ENCODE assay signal across 8 cellular contexts in the genomic region with DNA sequence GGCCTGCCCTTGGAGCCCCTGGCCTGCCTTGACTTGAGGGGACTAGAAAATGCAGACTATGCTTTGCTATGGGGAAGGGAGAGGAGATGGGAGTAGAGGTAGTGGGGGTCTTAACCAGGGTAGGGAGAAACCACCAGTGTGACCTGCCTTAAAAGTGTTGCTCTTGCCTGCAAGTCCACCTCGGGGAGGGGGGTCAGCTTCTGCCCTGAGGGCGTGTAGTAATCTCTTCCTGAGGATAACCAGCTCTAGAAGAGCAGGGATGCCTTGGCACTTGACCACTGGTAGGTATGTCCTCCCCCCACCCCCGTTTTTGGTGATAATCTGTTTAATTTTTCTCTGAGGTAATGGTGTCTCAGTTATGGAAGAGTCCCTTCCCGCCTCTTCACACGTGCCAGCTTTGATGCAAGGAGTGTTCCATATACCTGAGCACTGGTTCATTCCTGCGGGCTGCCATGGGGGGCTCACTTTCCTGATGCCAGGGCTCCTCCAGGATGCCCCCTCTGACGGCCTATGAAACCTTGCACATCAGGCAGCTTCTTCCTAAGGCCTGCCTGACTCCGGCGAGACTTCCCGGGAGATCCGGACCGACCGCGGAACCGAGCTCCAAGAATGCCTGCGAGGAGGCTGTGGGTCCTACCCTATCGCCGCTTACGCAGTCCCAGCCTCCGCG. TPM values are rescaled to one million over a fixed set of nuclear protein-coding genes. Genes with fewer than 3 reads are reported as not detected.
DNase-seq lines count a peak whose midpoint lies in the region; ATAC-seq, FAIRE-seq and TF ChIP-seq lines count a peak whose summit lies in the region.

No MANE protein-coding gene starts in this region.

- peak overlapping the region; percentile 41 for H4K91ac ChIP-seq in trophoblast cell (ENCODE audit: low read depth, low read length)

- H3K4me3 ChIP-seq in GM12865 (ENCODE audit: low read depth, low read length): peak overlapping the region; percentile 82
- peak overlapping the region; percentile 90 for H3K4me3 ChIP-seq in PC-3 (ENCODE audit: low read length)
- H3K4me3 ChIP-seq in endothelial cell of umbilical vein (replicated peaks in 1 of 3; ENCODE audit: insufficient read depth in 1 of 3, low read depth in 1 of 3, low read length in 3 of 3): peak overlapping the region; percentile 25 to 69 (median 57)
- H3K4me3 ChIP-seq in trophoblast cell (ENCODE audit: low read depth, low read length): peak overlapping the region; percentile 78

- H4K8ac ChIP-seq in trophoblast cell (ENCODE audit: low read depth, low read length): peak overlapping the region; percentile 66

- H2BK120ac ChIP-seq in trophoblast cell (ENCODE audit: insufficient read depth, low read length, poor library complexity): peak overlapping the region; percentile 41

- DNase-seq in GM12865 (ENCODE audit: low read depth) (no peak), PC-3 (peak; percentile 22), endothelial cell of umbilical vein (ENCODE audit: low read depth, low spot score) (no peak), trophoblast cell (no peak), DMS79 (lab: John Stamatoyannopoulos, UW) (no peak), NCI-H2029 (lab: John Stamatoyannopoulos, UW) (no peak)
- DNase-seq in stimulated activated CD4-positive, alpha-beta T cell treated with anti-CD3 and anti-CD28 coated beads, Interleukin-1b, Interleukin-23, amount 100 ng/mL, for 48 hours: no peak

- TF ChIP-seq CTCF in GM12865 (IDR thresholded peaks at IDR 0.05; ENCODE audit: insufficient read depth, low read depth, low read length, missing control alignments) (no peak), PC-3 (conservative IDR thresholded peaks at IDR 0.05; ENCODE audit: low read depth, low read length) (no peak), endothelial cell of umbilical vein (IDR thresholded peaks at IDR 0.05; ENCODE audit: extremely low read depth in 1 of 2, insufficient read depth in 1 of 2, low read depth in 1 of 2, low read length in 2 of 2) (no peak)

- H2AFZ ChIP-seq in PC-3 (ENCODE audit: low read length): peak overlapping the region; percentile 94
- peak overlapping the region; percentile 80 for H2AFZ ChIP-seq in endothelial cell of umbilical vein (ENCODE audit: low read depth, low read length)
- H2AFZ ChIP-seq in trophoblast cell (ENCODE audit: insufficient read depth, low read length, poor library complexity): no peak overlapping the region

- H3K9me2 ChIP-seq in PC-3 (replicated peaks; ENCODE audit: low read length): no peaks in the 10 kb centered on the region

- peak overlapping the region; percentile 47 for H3K18ac ChIP-seq in trophoblast cell (ENCODE audit: low read length)

- H3K27ac ChIP-seq in PC-3 (ENCODE audit: low read length) (peak overlapping the region; percentile 49), endothelial cell of umbilical vein (ENCODE audit: insufficient read depth, low read depth, low read length) (peak overlapping the region; percentile 97), trophoblast cell (ENCODE audit: low read depth, low read length) (peak overlapping the region; percentile 82)

- H3K4me1 ChIP-seq in PC-3 (ENCODE audit: insufficient read depth, low read length) (peaks cover 22% of the 10 kb centered on the region), endothelial cell of umbilical vein (ENCODE audit: control insufficient read depth, extremely low read depth, insufficient read depth, low read length) (peaks cover 24% of the 10 kb centered on the region), trophoblast cell (ENCODE audit: control insufficient read depth in 1 of 2, insufficient read depth in 2 of 2, low read length in 2 of 2) (peaks cover 13 to 15% of the 10 kb centered on the region in 2 experiments)

- no peak for FAIRE-seq in endothelial cell of umbilical vein (lab: Jason Lieb, UNC)

- H3K27me3 ChIP-seq in PC-3 (ENCODE audit: low read length): no peaks in the 10 kb centered on the region
- no peaks in the 10 kb centered on the region for H3K27me3 ChIP-seq in endothelial cell of umbilical vein (ENCODE audit: control insufficient read depth in 2 of 2, insufficient read depth in 2 of 2, low read length in 2 of 2)
- no peaks in the 10 kb centered on the region for H3K27me3 ChIP-seq in trophoblast cell (ENCODE audit: insufficient read depth, low read length)

- H3K9me1 ChIP-seq in endothelial cell of umbilical vein (replicated peaks; ENCODE audit: control insufficient read depth, extremely low read depth, insufficient read depth, low read length): no peaks in the 10 kb centered on the region

- BruUV-seq in PC-3 (replicated peaks; lab: Mats Ljungman, UMichigan) (TSS peak; percentile 89), endothelial cell of umbilical vein (replicated peaks; lab: Mats Ljungman, UMichigan) (TSS peak; percentile 53)

- H4K12ac ChIP-seq in trophoblast cell (ENCODE audit: low read depth, low read length): peak overlapping the region; percentile 46

- H3K23ac ChIP-seq in trophoblast cell (ENCODE audit: low read length): no peak overlapping the region

- dilution Hi-C loops in endothelial cell of umbilical vein (cut with MboI; ENCODE audit: extremely low pct_ligation_motif_present, low sequenced_read_pairs): no loop called here

- no peaks in the 10 kb centered on the region for H3F3A ChIP-seq in PC-3 (ENCODE audit: low read length, unreplicated experiment)

- ATAC-seq in PC-3 (no peak), HG02840 (IDR thresholded peaks at IDR 0.05; ENCODE audit: low FRiP score, unreplicated experiment) (no peak)

- H3K36me3 ChIP-seq in PC-3 (ENCODE audit: low read depth, low read length) (peaks cover 8% of the 10 kb centered on the region; the same call in 1 of the 2 replicates), endothelial cell of umbilical vein (ENCODE audit: control insufficient read depth in 2 of 2, extremely low read depth in 1 of 2, insufficient read depth in 2 of 2, low read length in 2 of 2) (peaks cover 3 to 4% of the 10 kb centered on the region in 2 experiments), trophoblast cell (ENCODE audit: control insufficient read depth in 1 of 2, insufficient read depth in 2 of 2, low read length in 2 of 2) (peaks cover 5 to 9% of the 10 kb centered on the region in 2 experiments)

- H3K4me2 ChIP-seq in PC-3 (ENCODE audit: low read length) (peak overlapping the region; percentile 94), endothelial cell of umbilical vein (ENCODE audit: insufficient read depth, low read length) (peak overlapping the region; percentile 74), trophoblast cell (ENCODE audit: low read length) (peak overlapping the region; percentile 89)

- no CpG with 5 or more reads among the region's 21 CpGs for WGBS in trophoblast cell (ENCODE audit: extremely low coverage, insufficient coverage, insufficient read length)

- CTCF ChIA-PET in PC-3 (lab: Charles Lee): interaction anchor here (0.5 to 1.6 kb wide), 8 partner anchors 18 to 795 kb away, joined by 3 to 9 read pairs (median 4); a partner anchor contains a TSS
- CTCF ChIA-PET in endothelial cell of umbilical vein (lab: Charles Lee): interaction anchor here (0.8 to 8.8 kb wide), 12 partner anchors 11 to 460 kb away, joined by 3 to 254 read pairs (median 4); a partner anchor contains a TSS

- peak overlapping the region; percentile 78 for H3K9ac ChIP-seq in PC-3 (ENCODE audit: low read length)
- H3K9ac ChIP-seq in endothelial cell of umbilical vein (replicated peaks; ENCODE audit: extremely low read depth, insufficient read depth, low read length): peak overlapping the region; percentile 91
- H3K9ac ChIP-seq in trophoblast cell (ENCODE audit: low read length): peak overlapping the region; percentile 11

- H3K79me1 ChIP-seq in trophoblast cell (ENCODE audit: low read length): peaks cover 10% of the 10 kb centered on the region

- H3K14ac ChIP-seq in trophoblast cell (ENCODE audit: low read length): peak overlapping the region; percentile 54

- no peak for TF ChIP-seq POLR2A in endothelial cell of umbilical vein (IDR thresholded peaks at IDR 0.05; ENCODE audit: low read depth, low read length)

- H4K20me1 ChIP-seq in PC-3 (ENCODE audit: low read length) (no peaks in the 10 kb centered on the region), endothelial cell of umbilical vein (replicated peaks; ENCODE audit: control insufficient read depth, extremely low read depth, insufficient read depth, low read length) (no peaks in the 10 kb centered on the region)

- H3K79me2 ChIP-seq in PC-3 (ENCODE audit: low read length) (peaks cover 40% of the 10 kb centered on the region), endothelial cell of umbilical vein (ENCODE audit: control insufficient read depth, insufficient read depth, low read length) (peaks cover 19% of the 10 kb centered on the region), trophoblast cell (ENCODE audit: control insufficient read depth, insufficient read depth, low read length, poor library complexity) (peaks cover 3% of the 10 kb centered on the region)

- H2AK5ac ChIP-seq in trophoblast cell (ENCODE audit: low read length): peak overlapping the region; percentile 44

- intact Hi-C loops in PC-3 (cut with micrococcal nuclease): loop anchor here (2.0 kb wide), 1 partner anchor 26 kb away; no protein-coding TSS in a partner anchor
- intact Hi-C loops in endothelial cell of umbilical vein (cut with micrococcal nuclease): loop anchor here (1.0 to 2.0 kb wide), 3 partner anchors 32 to 170 kb away; a partner anchor contains a TSS

- POLR2A ChIA-PET in PC-3 (lab: Charles Lee; ENCODE audit: unreplicated experiment): interaction anchor here (0.6 to 1.4 kb wide), 5 partner anchors 18 to 566 kb away, joined by 3 to 10 read pairs (median 6); a partner anchor contains a TSS
- POLR2A ChIA-PET in endothelial cell of umbilical vein (lab: Charles Lee): interaction anchor here (0.8 to 5.4 kb wide), 4 partner anchors 9 to 32 kb away, joined by 3 to 40 read pairs (median 6); a partner anchor contains a TSS

- H3K4ac ChIP-seq in trophoblast cell (ENCODE audit: low read depth, low read length): no peak overlapping the region

- no peaks in the 10 kb centered on the region for H3K9me3 ChIP-seq in PC-3 (ENCODE audit: low read length)
- H3K9me3 ChIP-seq in endothelial cell of umbilical vein (replicated peaks; ENCODE audit: control insufficient read depth, insufficient read depth, low read length): no peaks in the 10 kb centered on the region
- no peaks in the 10 kb centered on the region for H3K9me3 ChIP-seq in trophoblast cell (ENCODE audit: insufficient read depth, low read depth, low read length)

- peak overlapping the region; percentile 59 for H2BK5ac ChIP-seq in trophoblast cell (ENCODE audit: low read depth, low read length, poor library complexity)

- H2BK12ac ChIP-seq in trophoblast cell (ENCODE audit: low read length): peak overlapping the region; percentile 51

RNA-seq across cellular contexts. Expression of a gene that starts 0.8 kb away (rescaled TPM):
- total RNA-seq in PC-3 (2014; rRNA removed): 44.5 and 50.1 TPM in 2 replicates
- total RNA-seq in endothelial cell of umbilical vein: 23.0 and 26.9 TPM in 2 replicates
- 32.7 and 37.9 TPM in 2 replicates for polyA plus RNA-seq in endothelial cell of umbilical vein
- 17.3 and 24.1 TPM in 2 replicates for polyA plus RNA-seq in endothelial cell of umbilical vein (2011; cell fraction: cytosol; rRNA removed)
- 92.9 and 98.1 TPM in 2 replicates for polyA plus RNA-seq in endothelial cell of umbilical vein (2011; cell fraction: nucleus; rRNA removed)
- 10.7 and 13.5 TPM in 2 replicates for polyA plus RNA-seq in endothelial cell of umbilical vein (2012)
- 24.2 and 26.3 TPM in 2 replicates for polyA minus RNA-seq in endothelial cell of umbilical vein
- 48.4 TPM for polyA minus RNA-seq in endothelial cell of umbilical vein (2011; cell fraction: cytosol; rRNA and poly(A)+ RNA removed)
- polyA minus RNA-seq in endothelial cell of umbilical vein (2011; cell fraction: nucleus; rRNA and poly(A)+ RNA removed): 28.8 and 28.9 TPM in 2 replicates
- polyA plus RNA-seq in trophoblast cell (2013): 7.1 and 7.2 TPM in 2 replicates

RNA-seq across cellular contexts. Expression of a gene that starts 17.9 kb away (rescaled TPM):
- total RNA-seq in PC-3 (2014; rRNA removed) (92.7 and 117 TPM in 2 replicates), endothelial cell of umbilical vein (161 and 192 TPM in 2 replicates)
- 319 and 337 TPM in 2 replicates for polyA plus RNA-seq in endothelial cell of umbilical vein
- polyA plus RNA-seq in endothelial cell of umbilical vein (2011; cell fraction: cytosol; rRNA removed): 116 and 132 TPM in 2 replicates
- 987 and 1,038 TPM in 2 replicates for polyA plus RNA-seq in endothelial cell of umbilical vein (2011; cell fraction: nucleus; rRNA removed)
- 109 and 131 TPM in 2 replicates for polyA plus RNA-seq in endothelial cell of umbilical vein (2012)
- polyA minus RNA-seq in endothelial cell of umbilical vein: 292 and 353 TPM in 2 replicates
- 51.5 TPM for polyA minus RNA-seq in endothelial cell of umbilical vein (2011; cell fraction: cytosol; rRNA and poly(A)+ RNA removed)
- 147 and 154 TPM in 2 replicates for polyA minus RNA-seq in endothelial cell of umbilical vein (2011; cell fraction: nucleus; rRNA and poly(A)+ RNA removed)
- 72.0 and 72.8 TPM in 2 replicates for polyA plus RNA-seq in trophoblast cell (2013)

RNA-seq across cellular contexts. Expression of a gene that starts 29.1 kb away (rescaled TPM):
- total RNA-seq in PC-3 (2014; rRNA removed): 37.2 and 43.3 TPM in 2 replicates
- total RNA-seq in endothelial cell of umbilical vein: 20.4 and 22.7 TPM in 2 replicates
- polyA plus RNA-seq in endothelial cell of umbilical vein: 60.8 and 66.0 TPM in 2 replicates
- polyA plus RNA-seq in endothelial cell of umbilical vein (2011; cell fraction: cytosol; rRNA removed): 27.6 and 33.5 TPM in 2 replicates
- polyA plus RNA-seq in endothelial cell of umbilical vein (2011; cell fraction: nucleus; rRNA removed): 94.8 and 97.8 TPM in 2 replicates
- 16.1 and 17.5 TPM in 2 replicates for polyA plus RNA-seq in endothelial cell of umbilical vein (2012)
- 51.4 and 57.0 TPM in 2 replicates for polyA minus RNA-seq in endothelial cell of umbilical vein
- 23.5 TPM for polyA minus RNA-seq in endothelial cell of umbilical vein (2011; cell fraction: cytosol; rRNA and poly(A)+ RNA removed)
- 14.4 and 17.6 TPM in 2 replicates for polyA minus RNA-seq in endothelial cell of umbilical vein (2011; cell fraction: nucleus; rRNA and poly(A)+ RNA removed)
- 26.4 and 27.5 TPM in 2 replicates for polyA plus RNA-seq in trophoblast cell (2013)

RNA-seq across cellular contexts. Expression of a gene that starts 32.7 kb away (rescaled TPM):
- total RNA-seq in PC-3 (2014; rRNA removed): 191 and 211 TPM in 2 replicates
- 74.5 and 91.1 TPM in 2 replicates for total RNA-seq in endothelial cell of umbilical vein
- polyA plus RNA-seq in endothelial cell of umbilical vein: 91.4 and 140 TPM in 2 replicates
- 67.9 and 83.8 TPM in 2 replicates for polyA plus RNA-seq in endothelial cell of umbilical vein (2011; cell fraction: cytosol; rRNA removed)
- polyA plus RNA-seq in endothelial cell of umbilical vein (2011; cell fraction: nucleus; rRNA removed): 28.7 and 33.7 TPM in 2 replicates
- 74.2 and 75.4 TPM in 2 replicates for polyA plus RNA-seq in endothelial cell of umbilical vein (2012)
- 54.4 and 55.5 TPM in 2 replicates for polyA minus RNA-seq in endothelial cell of umbilical vein
- polyA minus RNA-seq in endothelial cell of umbilical vein (2011; cell fraction: cytosol; rRNA and poly(A)+ RNA removed): 94.3 TPM
- 26.0 and 38.9 TPM in 2 replicates for polyA minus RNA-seq in endothelial cell of umbilical vein (2011; cell fraction: nucleus; rRNA and poly(A)+ RNA removed)
- polyA plus RNA-seq in trophoblast cell (2013): 59.8 and 65.4 TPM in 2 replicates

RNA-seq across cellular contexts. Expression of a gene that starts 39.9 kb away (rescaled TPM):
- total RNA-seq in PC-3 (2014; rRNA removed) (532 and 576 TPM in 2 replicates), endothelial cell of umbilical vein (189 and 195 TPM in 2 replicates)
- 134 and 167 TPM in 2 replicates for polyA plus RNA-seq in endothelial cell of umbilical vein
- 202 and 221 TPM in 2 replicates for polyA plus RNA-seq in endothelial cell of umbilical vein (2011; cell fraction: cytosol; rRNA removed)
- polyA plus RNA-seq in endothelial cell of umbilical vein (2011; cell fraction: nucleus; rRNA removed): 255 and 269 TPM in 2 replicates
- polyA plus RNA-seq in endothelial cell of umbilical vein (2012): 194 and 239 TPM in 2 replicates
- polyA minus RNA-seq in endothelial cell of umbilical vein: 350 and 383 TPM in 2 replicates
- polyA minus RNA-seq in endothelial cell of umbilical vein (2011; cell fraction: cytosol; rRNA and poly(A)+ RNA removed): 325 TPM
- polyA minus RNA-seq in endothelial cell of umbilical vein (2011; cell fraction: nucleus; rRNA and poly(A)+ RNA removed): 82.4 and 114 TPM in 2 replicates
- 226 and 229 TPM in 2 replicates for polyA plus RNA-seq in trophoblast cell (2013)

Comparison
In these comparisons a context has a peak if more than half of its experiments do, and no peak if none do; other contexts are left out.
1. H3K9ac ChIP-seq: peak in every context shown above with its lines; median percentile 91 in endothelial cell of umbilical vein; 78 in PC-3; 11 in trophoblast cell.